ENCODE assay signal across 15 cellular contexts in genomic region chr16:8852534-8852933, GRCh38. TPM values are rescaled to one million over a fixed set of nuclear protein-coding genes. Genes with fewer than 3 reads are reported as not detected.
DNase-seq lines count a peak whose midpoint lies in the region; ATAC-seq, FAIRE-seq and TF ChIP-seq lines count a peak whose summit lies in the region.
"Had no signal": no experiment of that assay in that cellular context is flagged by ENCODE, and none has a peak within 500 bp of the region (broad histone marks: within the 10 kb centered on the region; RNA-seq: fewer than 3 reads in every experiment).

No MANE protein-coding gene starts in this region.

- H3K27me3 Mint-ChIP-seq in activated naive CD8-positive, alpha-beta T cell treated with anti-CD3 and anti-CD28 coated beads, Interleukin-2, amount 10 ng/mL, durations not matched to agents 7 days and 5 days: no peaks in the 10 kb centered on the region

- H3K27ac Mint-ChIP-seq in activated naive CD8-positive, alpha-beta T cell treated with anti-CD3 and anti-CD28 coated beads, Interleukin-2, amount 10 ng/mL, durations not matched to agents 7 days and 5 days: peak overlapping the region; percentile 58

- no peak overlapping the region for H2AFZ ChIP-seq in keratinocyte (ENCODE audit: control insufficient read depth, low read length)

- H3K36me3 ChIP-seq in heart right ventricle: peaks cover 0 to 94% (median 29%) of the 10 kb centered on the region in 9 donors
- H3K36me3 ChIP-seq in keratinocyte (ENCODE audit: control insufficient read depth in 2 of 2, extremely low read depth in 1 of 2, insufficient read depth in 2 of 2, low read length in 2 of 2): peaks cover 30 to 34% of the 10 kb centered on the region in 2 experiments
- peaks cover 0 to 79% (median 58%) of the 10 kb centered on the region in 4 donors for H3K36me3 ChIP-seq in upper lobe of left lung

- H3K79me2 ChIP-seq in keratinocyte (ENCODE audit: control insufficient read depth, insufficient read depth, low read length): no peaks in the 10 kb centered on the region

- H3K4me1 ChIP-seq in heart right ventricle (peaks cover 4 to 65% (median 36%) of the 10 kb centered on the region in 9 donors), keratinocyte (ENCODE audit: control insufficient read depth, extremely low read depth, insufficient read depth, low read length) (peaks cover 34% of the 10 kb centered on the region), upper lobe of left lung (peaks cover 31 to 60% (median 43%) of the 10 kb centered on the region in 4 donors)

- peaks cover 28% of the 10 kb centered on the region for H3K36me3 Mint-ChIP-seq in activated naive CD8-positive, alpha-beta T cell treated with anti-CD3 and anti-CD28 coated beads, Interleukin-2, amount 10 ng/mL, durations not matched to agents 7 days and 5 days

- peaks cover 2% of the 10 kb centered on the region for H3K9me1 ChIP-seq in keratinocyte (ENCODE audit: control insufficient read depth, extremely low read depth, insufficient read depth, low read length)

- H3K27me3 ChIP-seq in heart right ventricle (no peaks in the 10 kb centered on the region), keratinocyte (ENCODE audit: control insufficient read depth, extremely low read depth, insufficient read depth, low read length) (no peaks in the 10 kb centered on the region), upper lobe of left lung (no peaks in the 10 kb centered on the region)

- no peak for TF ChIP-seq EP300 in upper lobe of left lung (IDR thresholded peaks at IDR 0.05)

- intact Hi-C loops in heart right ventricle (cut with DNase I) (no loop called here), Right ventricle myocardium inferior (cut with DNase I) (no loop called here)

- no peak overlapping the region for H3K4me3 Mint-ChIP-seq in activated naive CD8-positive, alpha-beta T cell treated with anti-CD3 and anti-CD28 coated beads, Interleukin-2, amount 10 ng/mL, durations not matched to agents 7 days and 5 days

- H3K9me3 ChIP-seq in heart right ventricle: no peaks in the 10 kb centered on the region
- no peaks in the 10 kb centered on the region for H3K9me3 ChIP-seq in keratinocyte (ENCODE audit: control insufficient read depth, low read depth, low read length)
- H3K9me3 ChIP-seq in upper lobe of left lung: no peaks in the 10 kb centered on the region

- no peak for FAIRE-seq in keratinocyte (lab: Jason Lieb, UNC)
- FAIRE-seq: urothelium cell line had no signal

- dilution Hi-C loops in keratinocyte (cut with MboI; ENCODE audit: extremely low pct_ligation_motif_present, low sequenced_read_pairs): no loop called here

- no peak overlapping the region for H3K9ac ChIP-seq in keratinocyte (ENCODE audit: control insufficient read depth, extremely low read depth, insufficient read depth, low read length)

- no peak overlapping the region for H3K4me2 ChIP-seq in keratinocyte (ENCODE audit: control insufficient read depth, extremely low read depth, insufficient read depth, low read depth, low read length)

- peaks cover 29% of the 10 kb centered on the region for H3K4me1 Mint-ChIP-seq in activated naive CD8-positive, alpha-beta T cell treated with anti-CD3 and anti-CD28 coated beads, Interleukin-2, amount 10 ng/mL, durations not matched to agents 7 days and 5 days

- no peaks in the 10 kb centered on the region for H4K20me1 ChIP-seq in keratinocyte (ENCODE audit: control insufficient read depth, extremely low read depth, insufficient read depth, low read length)

- TF ChIP-seq CTCF in heart right ventricle (IDR thresholded peaks at IDR 0.05): no peak
- TF ChIP-seq CTCF in keratinocyte (optimal IDR thresholded peaks at IDR 0.05 in 1 of 3, IDR thresholded peaks at IDR 0.05 in 1 of 3, conservative IDR thresholded peaks at IDR 0.05 in 1 of 3; ENCODE audit: extremely low read depth in 1 of 3, insufficient read depth in 2 of 3, low read length in 3 of 3): no peak
- no peak for TF ChIP-seq CTCF in upper lobe of left lung (IDR thresholded peaks at IDR 0.05)

- H3K27ac ChIP-seq in heart right ventricle (peak overlapping the region; percentile 11 to 79 (median 51)), keratinocyte (ENCODE audit: control insufficient read depth, insufficient read depth, low read length) (peak overlapping the region; percentile 19), upper lobe of left lung (peak overlapping the region in 3 of 4 donors; percentile 61 to 86 (median 77))
- H3K27ac ChIP-seq: HL-60 had no signal

- no peak overlapping the region for H3K4me3 ChIP-seq in heart right ventricle
- no peak overlapping the region for H3K4me3 ChIP-seq in keratinocyte (ENCODE audit: control insufficient read depth in 2 of 3, extremely low read depth in 1 of 3, insufficient read depth in 2 of 3, low read depth in 1 of 3, low read length in 3 of 3)
- H3K4me3 ChIP-seq in upper lobe of left lung: no peak overlapping the region

- no peaks in the 10 kb centered on the region for H3K9me3 Mint-ChIP-seq in activated naive CD8-positive, alpha-beta T cell treated with anti-CD3 and anti-CD28 coated beads, Interleukin-2, amount 10 ng/mL, durations not matched to agents 7 days and 5 days

- 66 to 79% methylated on average over 8 of the region's 8 CpGs for WGBS in heart right ventricle, 2 donors
- 69 to 76% methylated on average over 8 of the region's 8 CpGs for WGBS in upper lobe of left lung, 2 donors

- POLR2A ChIA-PET in activated naive CD8-positive, alpha-beta T cell treated with anti-CD3 and anti-CD28 coated beads, Interleukin-2, amount 10 ng/mL, durations not matched to agents 7 days and 5 days (lab: Charles Lee): interaction anchor here (1.4 to 2.0 kb wide), 3 partner anchors 11 to 16 kb away, joined by 3 to 16 read pairs (median 9); partner anchors contain the start of gene CARHSP1

- ATAC-seq in heart right ventricle: no peak
- no peak for ATAC-seq in Right ventricle myocardium inferior
- no peak for ATAC-seq in activated naive CD8-positive, alpha-beta T cell treated with anti-CD3 and anti-CD28 coated beads, Interleukin-2, amount 10 ng/mL, durations not matched to agents 7 days and 5 days (ENCODE audit: low read depth)
- ATAC-seq in upper lobe of left lung (ENCODE audit: low FRiP score in 2 of 2): no peak
- no peak for ATAC-seq in HG03469 (IDR thresholded peaks at IDR 0.05; ENCODE audit: unreplicated experiment)

- no peak for TF ChIP-seq POLR2A in upper lobe of left lung (IDR thresholded peaks at IDR 0.05)

- no peak for DNase-seq in heart right ventricle
- no peak for DNase-seq in Right ventricle myocardium inferior (ENCODE audit: missing footprints)
- DNase-seq in activated naive CD8-positive, alpha-beta T cell treated with anti-CD3 and anti-CD28 coated beads, Interleukin-2, amount 10 ng/mL, durations not matched to agents 7 days and 5 days: no peak
- DNase-seq in keratinocyte (ENCODE audit: low read depth, low spot score): no peak
- peak in 1 of 2 donors; percentile 8 for DNase-seq in upper lobe of left lung
- no peak for DNase-seq in EL
- DNase-seq in NCI-H526 treated with DMSO at 0.1 percent for 48 hours (lab: John Stamatoyannopoulos, UW): no peak
- DNase-seq: GF-D8, NCI-H446, retina, RPMI8226 had no signal

RNA-seq across cellular contexts. Expression of gene CARHSP1, which starts 16.3 kb away (rescaled TPM):
- 10 to 100 TPM; 12.7 to 35.7 (median 24.8) TPM for total RNA-seq in heart right ventricle
- polyA plus RNA-seq in heart right ventricle: 10 to 100 TPM; 40.8 to 76.3 TPM
- total RNA-seq in Right ventricle myocardium inferior: 32.7 TPM
- 100 to 1,000 TPM; 157 to 173 TPM for total RNA-seq in activated naive CD8-positive, alpha-beta T cell treated with anti-CD3 and anti-CD28 coated beads, Interleukin-2, amount 10 ng/mL, durations not matched to agents 7 days and 5 days
- 61.9 to 90.8 TPM (median 88.4 TPM) in 3 replicates for polyA plus RNA-seq in keratinocyte
- 10.9 TPM for polyA plus RNA-seq in keratinocyte (2011; ENCODE audit: low read depth)
- 58.2 and 109 TPM in 2 replicates for polyA plus RNA-seq in keratinocyte (2011; cell fraction: cytosol; rRNA removed)
- polyA plus RNA-seq in keratinocyte (2011; cell fraction: nucleus; rRNA removed): 39.2 and 49.4 TPM in 2 replicates
- polyA plus RNA-seq in keratinocyte (2012; ENCODE audit: low replicate concordance): 37.3 and 160 TPM in 2 replicates
- polyA minus RNA-seq in keratinocyte: 100 to 120 TPM (median 101 TPM) in 3 replicates
- 138 TPM for polyA minus RNA-seq in keratinocyte (2011; cell fraction: cytosol; rRNA and poly(A)+ RNA removed)
- 17.3 and 24.8 TPM in 2 replicates for polyA minus RNA-seq in keratinocyte (2011; cell fraction: nucleus; rRNA and poly(A)+ RNA removed)
- total RNA-seq in upper lobe of left lung: 100 to 1,000 TPM in 1 of 6 donors, 10 to 100 TPM in 5; 33.5 to 102 (median 75.3) TPM

RNA-seq across cellular contexts. Expression of gene LITAFD, which starts 29.6 kb away (rescaled TPM):
- total RNA-seq in heart right ventricle (not detected), Right ventricle myocardium inferior (not detected), upper lobe of left lung (not detected)
- polyA plus RNA-seq in heart right ventricle (not detected), keratinocyte (not detected in 3 replicates)
- total RNA-seq in activated naive CD8-positive, alpha-beta T cell treated with anti-CD3 and anti-CD28 coated beads, Interleukin-2, amount 10 ng/mL, durations not matched to agents 7 days and 5 days: not detected
- polyA plus RNA-seq in keratinocyte (2011; ENCODE audit: low read depth): not detected
- not detected in 2 replicates for polyA plus RNA-seq in keratinocyte (2011; cell fraction: cytosol; rRNA removed)
- not detected in 2 replicates for polyA plus RNA-seq in keratinocyte (2011; cell fraction: nucleus; rRNA removed)
- not detected in 2 replicates for polyA plus RNA-seq in keratinocyte (2012; ENCODE audit: low replicate concordance)
- not detected in 3 replicates for polyA minus RNA-seq in keratinocyte
- not detected for polyA minus RNA-seq in keratinocyte (2011; cell fraction: cytosol; rRNA and poly(A)+ RNA removed)
- not detected in 2 replicates for polyA minus RNA-seq in keratinocyte (2011; cell fraction: nucleus; rRNA and poly(A)+ RNA removed)
- total RNA-seq: dermis blood vessel endothelial cell had no signal

RNA-seq across cellular contexts. Expression of gene PMM2, which starts 54.9 kb away (rescaled TPM):
- 10 to 100 TPM; 11.5 to 25.9 (median 13.9) TPM for total RNA-seq in heart right ventricle
- polyA plus RNA-seq in heart right ventricle: 10 to 100 TPM in 1 of 2 donors, 1 to 10 TPM in 1; 9.4 to 24.6 TPM
- total RNA-seq in Right ventricle myocardium inferior: 15.9 TPM
- total RNA-seq in activated naive CD8-positive, alpha-beta T cell treated with anti-CD3 and anti-CD28 coated beads, Interleukin-2, amount 10 ng/mL, durations not matched to agents 7 days and 5 days: 10 to 100 TPM; 36.4 to 38.5 TPM
- polyA plus RNA-seq in keratinocyte: 30.2 to 48.6 TPM (median 38.6 TPM) in 3 replicates
- polyA plus RNA-seq in keratinocyte (2011; ENCODE audit: low read depth): 84.5 TPM
- 28.6 and 29.3 TPM in 2 replicates for polyA plus RNA-seq in keratinocyte (2011; cell fraction: cytosol; rRNA removed)
- polyA plus RNA-seq in keratinocyte (2011; cell fraction: nucleus; rRNA removed): 45.1 and 48.1 TPM in 2 replicates
- polyA plus RNA-seq in keratinocyte (2012; ENCODE audit: low replicate concordance): 25.7 and 49.3 TPM in 2 replicates
- polyA minus RNA-seq in keratinocyte: 10.7 to 20.5 TPM (median 17.0 TPM) in 3 replicates
- 17.3 TPM for polyA minus RNA-seq in keratinocyte (2011; cell fraction: cytosol; rRNA and poly(A)+ RNA removed)
- 13.1 and 27.4 TPM in 2 replicates for polyA minus RNA-seq in keratinocyte (2011; cell fraction: nucleus; rRNA and poly(A)+ RNA removed)
- 10 to 100 TPM; 27.2 to 37.1 (median 29.8) TPM for total RNA-seq in upper lobe of left lung

RNA-seq across cellular contexts. Expression of gene TMEM186, which starts 55.1 kb away (rescaled TPM):
- 10 to 100 TPM in 9 of 10 donors, 1 to 10 TPM in 1; 9.5 to 15.1 (median 13.9) TPM for total RNA-seq in heart right ventricle
- 10 to 100 TPM in 1 of 2 donors, 1 to 10 TPM in 1; 7.5 to 15.0 TPM for polyA plus RNA-seq in heart right ventricle
- total RNA-seq in Right ventricle myocardium inferior: 13.8 TPM
- total RNA-seq in activated naive CD8-positive, alpha-beta T cell treated with anti-CD3 and anti-CD28 coated beads, Interleukin-2, amount 10 ng/mL, durations not matched to agents 7 days and 5 days: 10 to 100 TPM; 11.9 to 12.6 TPM
- polyA plus RNA-seq in keratinocyte: 7.8 to 9.8 TPM (median 8.1 TPM) in 3 replicates
- polyA plus RNA-seq in keratinocyte (2011; ENCODE audit: low read depth): 6.5 TPM
- polyA plus RNA-seq in keratinocyte (2011; cell fraction: cytosol; rRNA removed): 6.0 and 7.3 TPM in 2 replicates
- 11.9 and 14.2 TPM in 2 replicates for polyA plus RNA-seq in keratinocyte (2011; cell fraction: nucleus; rRNA removed)
- 8.5 and 13.3 TPM in 2 replicates for polyA plus RNA-seq in keratinocyte (2012; ENCODE audit: low replicate concordance)
- 2.4 to 5.2 TPM (median 2.8 TPM) in 3 replicates for polyA minus RNA-seq in keratinocyte
- polyA minus RNA-seq in keratinocyte (2011; cell fraction: cytosol; rRNA and poly(A)+ RNA removed): 1.3 TPM
- polyA minus RNA-seq in keratinocyte (2011; cell fraction: nucleus; rRNA and poly(A)+ RNA removed): 1.8 and 1.9 TPM in 2 replicates
- total RNA-seq in upper lobe of left lung: 10 to 100 TPM in 1 of 6 donors, 1 to 10 TPM in 5; 4.2 to 10.7 (median 6.9) TPM

Comparison
In these comparisons a context has a peak if more than half of its experiments do, and no peak if none do; other contexts are left out.
1. H3K27ac ChIP-seq: peak in every context shown above with its lines; median percentile 77 in upper lobe of left lung; 51 in heart right ventricle; 19 in keratinocyte.